ENCODE assay signal across 16 cellular contexts in genomic region chr2:183898641-183899040, GRCh38.
"Had no signal": no experiment of that assay in that cellular context is flagged by ENCODE, and none has a peak within 500 bp of the region (broad histone marks: within the 10 kb centered on the region; RNA-seq: fewer than 3 reads in every experiment).

No MANE protein-coding gene starts in this region.

- H3K27me3 Mint-ChIP-seq: stimulated activated naive CD8-positive, alpha-beta T cell treated with anti-CD3 and anti-CD28 coated beads, Interleukin-15, Interleukin-2, amounts not matched to agents 100 ng/mL and 50 ng/mL, for 24 hours had no signal

- H3K36me3 ChIP-seq: adrenal gland, brain microvascular endothelial cell, ovary had no signal

- H3K4me3 Mint-ChIP-seq: immature natural killer cell; nephron progenitor cell; stimulated activated naive CD8-positive, alpha-beta T cell treated with anti-CD3 and anti-CD28 coated beads, Interleukin-15, Interleukin-2, amounts not matched to agents 100 ng/mL and 50 ng/mL, for 24 hours; T-helper 1 cell treated with Interleukin-12 subunit alpha and Interleukin-12 subunit beta and Interleukin-4 antibody, amounts not matched to agents 30 μg/mL and 1 μg/mL, for 36 hours had no signal

- H3K27ac ChIP-seq: adrenal gland, brain microvascular endothelial cell, ovary, testis had no signal

- H3K27ac Mint-ChIP-seq: activated T-helper 2 cell treated with anti-CD3 and anti-CD28 coated beads, Interferon-gamma antibody, Interleukin-2, Interleukin-4, amounts not matched to agents 10 μg/mL and 5 μg/mL and 100 μg/mL, durations not matched to agents 14 hours and 24 hours and 36 hours; immature natural killer cell; nephron progenitor cell; stimulated activated naive CD8-positive, alpha-beta T cell treated with anti-CD3 and anti-CD28 coated beads, Interleukin-15, Interleukin-2, amounts not matched to agents 100 ng/mL and 50 ng/mL, for 24 hours; T-helper 1 cell treated with Interleukin-12 subunit alpha and Interleukin-12 subunit beta and Interleukin-4 antibody, amounts not matched to agents 30 μg/mL and 1 μg/mL, for 36 hours had no signal

- H3K36me3 Mint-ChIP-seq: immature natural killer cell had no signal

- DNase-seq: activated CD4-positive, alpha-beta T cell treated with anti-CD3 and anti-CD28 coated beads, Interleukin-2, amount 50 U/mL, for 1 hour; activated naive CD4-positive, alpha-beta T cell treated with anti-CD3 and anti-CD28 coated beads, Interleukin-2, amount 50 U/mL, for 16 hours; adrenal gland; brain microvascular endothelial cell; cerebellar nuclear complex; dermis blood vessel endothelial cell; glutamatergic neuron; immature natural killer cell; nephron progenitor cell; ovary; stimulated activated CD4-positive, alpha-beta T cell treated with anti-CD3 and anti-CD28 coated beads, Interleukin-15, amount 100 ng/mL, for 24 hours; stimulated activated CD4-positive, alpha-beta T cell treated with anti-CD3 and anti-CD28 coated beads, Interleukin-4, amount 100 ng/mL, for 24 hours; testis had no signal

- H3K4me1 Mint-ChIP-seq: immature natural killer cell, nephron progenitor cell had no signal

- H3K4me1 ChIP-seq: adrenal gland, testis had no signal

- H3K27me3 ChIP-seq: adrenal gland, brain microvascular endothelial cell, ovary, testis had no signal

- H3K4me3 ChIP-seq: adrenal gland, ovary, testis had no signal
